In genomic region chr1:38973145-38973544, GRCh38 we compare ENCODE assay signal across 4 cellular contexts. TPM values are rescaled to one million over a fixed set of nuclear protein-coding genes. Genes with fewer than 3 reads are reported as not detected.
"Had no signal": no experiment of that assay in that cellular context is flagged by ENCODE, and none has a peak within 500 bp of the region (broad histone marks: within the 10 kb centered on the region; RNA-seq: fewer than 3 reads in every experiment).

No MANE protein-coding gene starts in this region.

RNA-seq across cellular contexts. Expression of gene RHBDL2, which starts 31.5 kb away (rescaled TPM):
- total RNA-seq: natural killer cell, occipital lobe, osteocyte, psoas muscle had no signal
